Comparison of ENCODE assay signal across 8 cellular contexts in the genomic region with DNA sequence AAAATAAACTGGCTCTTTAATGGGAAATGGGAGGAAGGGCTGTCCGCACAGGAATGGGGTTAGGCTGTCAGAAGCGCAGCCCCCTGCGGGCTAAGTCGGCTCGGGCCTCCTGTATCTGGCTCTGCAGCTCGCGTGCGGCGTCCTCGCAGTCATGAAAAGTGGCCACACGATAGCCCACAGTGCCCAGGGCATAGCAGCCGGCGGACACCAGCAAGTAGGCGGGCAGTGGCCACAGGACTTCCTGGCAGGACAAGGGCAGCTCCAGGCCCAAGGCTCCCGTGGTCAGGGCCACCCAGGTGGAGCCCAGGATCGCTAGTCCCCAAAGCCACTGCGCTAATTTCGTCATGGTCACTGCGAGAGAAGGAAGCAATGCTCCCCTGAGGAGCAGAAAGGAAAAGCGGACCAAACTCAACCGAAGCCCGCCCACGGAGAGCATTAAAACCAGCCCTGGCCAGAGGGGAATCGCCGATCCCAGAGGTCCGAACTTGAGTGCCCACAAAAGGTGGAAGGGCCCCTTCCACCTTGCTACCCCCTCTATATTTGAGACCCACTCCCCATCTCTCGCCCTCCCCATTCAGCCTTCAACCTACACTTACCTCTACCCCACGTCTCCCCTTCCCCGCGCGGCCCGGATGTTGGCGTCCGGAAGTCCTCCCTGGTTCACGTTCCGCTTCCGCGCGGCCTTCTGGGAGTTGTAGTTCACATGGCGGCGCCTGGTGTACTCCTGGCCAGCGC. TPM values are rescaled to one million over a fixed set of nuclear protein-coding genes. Genes with fewer than 3 reads are reported as not detected.
DNase-seq lines count a peak whose midpoint lies in the region; TF ChIP-seq lines count a peak whose summit lies in the region.

A gene with protein sequence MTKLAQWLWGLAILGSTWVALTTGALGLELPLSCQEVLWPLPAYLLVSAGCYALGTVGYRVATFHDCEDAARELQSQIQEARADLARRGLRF (minus strand): TSS at position 637 of the 735 bp plus-strand sequence. CDS start 291 bp downstream, at position 346.

- peak within 1 kb of the TSS; percentile 75 for H2AFZ ChIP-seq in SU-DHL-6 (ENCODE audit: low read depth, low read length, severe bottlenecking)

- no peaks in the 10 kb centered on the region for H3K27me3 Mint-ChIP-seq in activated naive CD8-positive, alpha-beta T cell
- H3K27me3 Mint-ChIP-seq in glutamatergic neuron (ENCODE audit: unreplicated experiment), result peaks cover 10% of the 10 kb centered on the region

- H3K9me3 Mint-ChIP-seq in activated naive CD8-positive, alpha-beta T cell (ENCODE audit: low read depth), result no peaks in the 10 kb centered on the region
- peaks cover 2% of the 10 kb centered on the region for H3K9me3 Mint-ChIP-seq in glutamatergic neuron (ENCODE audit: unreplicated experiment)

- peak within 1 kb of the TSS; percentile 63 for H3K4me2 ChIP-seq in SU-DHL-6 (ENCODE audit: low read depth, low read length, poor library complexity, severe bottlenecking)

- intact Hi-C loops in ovary (cut with DNase I), result loop anchor here in 1 of 4 donors (5.0 kb wide), 1 partner anchor 32 kb away; the partner anchor contains the start of genes KRTCAP2 and TRIM46

- H3K9ac ChIP-seq in SU-DHL-6 (ENCODE audit: low read length), result peak within 1 kb of the TSS; percentile 87

- H3K36me3 Mint-ChIP-seq in activated naive CD8-positive, alpha-beta T cell, result peaks cover 4% of the 10 kb centered on the region
- no peaks in the 10 kb centered on the region for H3K36me3 Mint-ChIP-seq in glutamatergic neuron (ENCODE audit: unreplicated experiment)

- 0 to 1% (median 0%) methylated on average over 42 of the region's 42 CpGs for WGBS in ovary, 3 donors
- under 1% methylated on average over 42 of the region's 42 CpGs for WGBS in thymus

- POLR2A ChIA-PET in HEK293T (lab: Yijun Ruan, JAX), result interaction anchor here (0.7 to 1.7 kb wide), 12 partner anchors 10 to 59 kb away, joined by 3 to 16 read pairs (median 4); no protein-coding TSS in a partner anchor

- no peak for TF ChIP-seq CTCF in SU-DHL-6 (IDR thresholded peaks at IDR 0.05; ENCODE audit: insufficient read depth, low read length, poor library complexity, severe bottlenecking)
- TF ChIP-seq CTCF in glutamatergic neuron (IDR thresholded peaks at IDR 0.05; ENCODE audit: partially characterized antibody, unreplicated experiment), result no peak
- TF ChIP-seq CTCF in ovary (IDR thresholded peaks at IDR 0.05), result no peak

- H3K4me1 ChIP-seq in ovary (ENCODE audit: insufficient read depth) (peaks cover 6% of the 10 kb centered on the region), thymus (ENCODE audit: control insufficient read depth, insufficient read depth, low read length) (peaks cover 17% of the 10 kb centered on the region)

- H3K36me3 ChIP-seq in SU-DHL-6 (ENCODE audit: low read length), result no peaks in the 10 kb centered on the region
- no peaks in the 10 kb centered on the region for H3K36me3 ChIP-seq in ovary
- no peaks in the 10 kb centered on the region for H3K36me3 ChIP-seq in thymus (ENCODE audit: control insufficient read depth, insufficient read depth)

- CTCF ChIA-PET in HEK293T (lab: Yijun Ruan, JAX), result interaction anchor here (1.0 to 1.3 kb wide), 2 partner anchors 49 to 79 kb away, joined by 3 to 7 read pairs; no protein-coding TSS in a partner anchor

- TF ChIP-seq POLR2A in ovary (IDR thresholded peaks at IDR 0.05), result peak; percentile 67

- H3K4me3 ChIP-seq in SU-DHL-6 (ENCODE audit: insufficient read depth, low read length, poor library complexity, severe bottlenecking) (peak within 1 kb of the TSS; percentile 90), ovary (peak within 1 kb of the TSS; percentile 81), thymus (ENCODE audit: low read length) (peak within 1 kb of the TSS; percentile 87)

- no peak for TF ChIP-seq EP300 in ovary (IDR thresholded peaks at IDR 0.05)

- H3K4me3 Mint-ChIP-seq in activated naive CD8-positive, alpha-beta T cell, result peak within 1 kb of the TSS; percentile 98
- H3K4me3 Mint-ChIP-seq in glutamatergic neuron (ENCODE audit: unreplicated experiment), result peak within 1 kb of the TSS; percentile 95

- H3K27me3 ChIP-seq in SU-DHL-6 (ENCODE audit: low read length) (no peaks in the 10 kb centered on the region), ovary (no peaks in the 10 kb centered on the region), thymus (ENCODE audit: control insufficient read depth, insufficient read depth) (no peaks in the 10 kb centered on the region)

- no peaks in the 10 kb centered on the region for H3K9me2 ChIP-seq in SU-DHL-6 (replicated peaks; ENCODE audit: insufficient read depth, low read length)

- peak within 1 kb of the TSS; percentile 94 for H3K27ac Mint-ChIP-seq in activated naive CD8-positive, alpha-beta T cell
- H3K27ac Mint-ChIP-seq in glutamatergic neuron (ENCODE audit: unreplicated experiment), result peak within 1 kb of the TSS; percentile 64

- H3K79me2 ChIP-seq in SU-DHL-6 (ENCODE audit: insufficient read depth, low read length), result peaks cover 8% of the 10 kb centered on the region; the same call in 1 of the 2 replicates

- H3K27ac ChIP-seq in SU-DHL-6 (ENCODE audit: low read depth, low read length) (peak within 1 kb of the TSS; percentile 55), ovary (peak within 1 kb of the TSS; percentile 59 to 76), thymus (ENCODE audit: low read depth) (peak within 1 kb of the TSS; percentile 88)

- H3K4me1 Mint-ChIP-seq in activated naive CD8-positive, alpha-beta T cell (ENCODE audit: low read depth), result peaks cover 36% of the 10 kb centered on the region
- H3K4me1 Mint-ChIP-seq in glutamatergic neuron (ENCODE audit: low read depth, unreplicated experiment), result no peaks in the 10 kb centered on the region

- H4K20me1 ChIP-seq in SU-DHL-6 (ENCODE audit: low read depth, low read length), result no peaks in the 10 kb centered on the region

- DNase-seq in ELR (ENCODE audit: low read depth) (peak; percentile 87), HEK293T (ENCODE audit: extremely low spot score) (peak; percentile 88), NCI-H1092 treated with DMSO at 0.1 percent for 48 hours (lab: John Stamatoyannopoulos, UW) (peak; percentile 70), glutamatergic neuron (peak; percentile 94), ovary (peak; percentile 82 to 91 (median 88))

- H3F3A ChIP-seq in SU-DHL-6 (ENCODE audit: insufficient read depth), result peaks cover 16% of the 10 kb centered on the region

- H3K9me3 ChIP-seq in SU-DHL-6 (ENCODE audit: insufficient read depth, low read length) (no peaks in the 10 kb centered on the region), ovary (no peaks in the 10 kb centered on the region), thymus (ENCODE audit: control insufficient read depth) (no peaks in the 10 kb centered on the region)

TF ChIP-seq in HEK293T, 16 proteins besides CTCF, POLR2A, EP300 and RAD21:
- TF ChIP-seq ELF4 (IDR thresholded peaks at IDR 0.05), result peak; percentile 61
- TF ChIP-seq SUZ12 (IDR thresholded peaks at IDR 0.05), result no peak
- TF ChIP-seq L3MBTL2 (conservative IDR thresholded peaks at IDR 0.05), result 0 out of 2 replicates have a peak, but pooled peaks have one; percentile 31
- no peak; the same call in 1 of the 2 replicates for TF ChIP-seq CTBP1 (IDR thresholded peaks at IDR 0.05; ENCODE audit: borderline replicate concordance)
- no peak for TF ChIP-seq SP1 (IDR thresholded peaks at IDR 0.05)

RNA-seq across cellular contexts. Expression of the gene that starts here (rescaled TPM):
- 27.7 TPM for total RNA-seq in glutamatergic neuron (ENCODE audit: unreplicated experiment)
- 100 to 1,000 TPM in 1 of 7 donors, 10 to 100 TPM in 6; 59.3 to 126 (median 85.5) TPM for total RNA-seq in ovary
- 100 to 1,000 TPM in 1 of 2 donors, under 1 TPM in 1; 0.70 to 168 TPM for polyA plus RNA-seq in ovary
- 155 TPM for polyA plus RNA-seq in thymus

Comparison
In these comparisons a context has a peak if more than half of its experiments do, and no peak if none do; other contexts are left out.
1. Peak in every context shown above with its lines: DNase-seq, H3K4me3 ChIP-seq and H3K27ac ChIP-seq.